Comparison of ENCODE assay signal across 8 cellular contexts in the genomic region with DNA sequence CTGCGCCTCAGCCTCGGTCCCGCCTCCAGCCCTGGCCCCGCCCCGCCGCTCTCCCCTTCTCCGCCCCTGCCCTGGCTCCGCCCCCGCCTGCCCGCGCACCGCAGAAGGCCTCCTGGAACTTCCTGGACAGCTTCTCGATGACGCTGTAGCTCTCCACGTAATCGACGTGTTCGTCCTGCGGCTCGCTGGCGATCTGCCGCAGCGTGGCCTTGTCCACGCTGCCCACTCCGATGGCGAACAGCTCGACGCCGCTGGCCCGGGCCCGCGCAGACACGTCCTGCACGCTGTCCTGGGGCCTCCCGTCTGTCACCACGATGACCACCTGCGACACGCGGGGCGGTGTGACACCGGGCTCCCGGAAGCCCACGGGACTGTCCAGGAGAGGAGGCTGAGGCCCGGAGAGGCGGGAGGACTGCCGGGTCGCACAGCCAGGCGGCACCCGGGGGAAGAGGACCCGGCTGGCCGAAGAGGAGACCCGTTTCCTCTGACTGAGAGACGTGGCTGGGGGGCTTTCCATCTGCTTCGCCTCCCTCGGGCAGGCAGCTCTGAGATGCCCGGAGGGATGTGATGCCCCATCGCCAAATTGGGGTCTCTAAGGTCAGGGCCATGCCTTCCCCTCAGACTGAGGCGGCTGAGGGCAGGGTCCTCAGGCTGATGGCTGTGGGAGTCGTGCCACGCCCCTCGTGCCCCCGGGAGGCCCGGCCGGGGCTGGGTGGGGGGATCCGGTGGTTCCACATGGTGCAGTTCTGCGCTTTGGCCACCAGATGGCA. TPM values are rescaled to one million over a fixed set of nuclear protein-coding genes. Genes with fewer than 3 reads are reported as not detected.
A peak's percentile ranks its signal among the peaks of the same experiment; 100 is the strongest.
DNase-seq lines count a peak whose midpoint lies in the region; ATAC-seq and TF ChIP-seq lines count a peak whose summit lies in the region.

No MANE protein-coding gene starts in this region.

- peak; percentile 93 for ATAC-seq in aorta (ENCODE audit: low FRiP score)

- no peaks in the 10 kb centered on the region for H3K9me2 ChIP-seq in MM.1S (replicated peaks; ENCODE audit: insufficient read depth, low read length)

- 0 out of 2 replicates have a peak, but pooled peaks cover 5% of the 10 kb centered on the region for H3K27me3 ChIP-seq in MM.1S (replicated peaks; ENCODE audit: insufficient read depth, low read length)
- H3K27me3 ChIP-seq in right atrium auricular region: no peaks in the 10 kb centered on the region
- no peaks in the 10 kb centered on the region for H3K27me3 ChIP-seq in rectal smooth muscle tissue (ENCODE audit: control insufficient read depth, insufficient read depth, low read length)
- no peaks in the 10 kb centered on the region for H3K27me3 ChIP-seq in aorta (ENCODE audit: control insufficient read depth in 1 of 2, insufficient read depth in 2 of 2, low read length in 1 of 2)

- peak; percentile 95 for TF ChIP-seq CTCF in GM10248 (IDR thresholded peaks at IDR 0.05; ENCODE audit: control extremely low read depth, extremely low read depth, low read depth, missing control alignments)
- TF ChIP-seq CTCF in MM.1S (IDR thresholded peaks at IDR 0.05; ENCODE audit: low read length): peak; percentile 96
- peak; percentile 99 for TF ChIP-seq CTCF in right atrium auricular region (IDR thresholded peaks at IDR 0.05)

- peak overlapping the region; percentile 100 for H3K4me2 ChIP-seq in MM.1S (ENCODE audit: low read depth, low read length)

- H4K20me1 ChIP-seq in MM.1S (ENCODE audit: insufficient read depth, low read length): no peaks in the 10 kb centered on the region

- DNase-seq in GM10248 (ENCODE audit: extremely low spot score) (peak; percentile 68), HCEC 1CT (peak; percentile 88), MM.1S (peak; percentile 95), T-helper 1 cell (peak; percentile 61 to 97 (median 75)), amniotic stem cell (lab: John Stamatoyannopoulos, UW) (peak; percentile 100), right atrium auricular region (ENCODE audit: low spot score) (peak; percentile 97), aorta (peak; percentile 95 to 99)

- WGBS in aorta, 2 donors: 1% methylated on average over 62 to 66 of the region's 66 CpGs

- H3K4me3 ChIP-seq in MM.1S (ENCODE audit: low read length) (peak overlapping the region; percentile 79), right atrium auricular region (peak overlapping the region; percentile 37 to 58), rectal smooth muscle tissue (ENCODE audit: low read length) (peak overlapping the region; percentile 61), aorta (ENCODE audit: low read length in 2 of 2) (peak overlapping the region in 1 of 2 donors; percentile 4)

- intact Hi-C loops in aorta (cut with DNase I): loop anchor here (1.0 to 5.0 kb wide), 3 partner anchors 60 to 1482 kb away; a partner anchor contains a TSS

- H3K9me3 ChIP-seq in MM.1S (replicated peaks; ENCODE audit: insufficient read depth, low read length) (no peaks in the 10 kb centered on the region), right atrium auricular region (peaks cover 0 to 7% of the 10 kb centered on the region in 2 donors), aorta (ENCODE audit: control insufficient read depth, low read length) (no peaks in the 10 kb centered on the region)

- H3K4me1 ChIP-seq in MM.1S (ENCODE audit: low read length) (peaks cover 7% of the 10 kb centered on the region), right atrium auricular region (peaks cover 0 to 13% of the 10 kb centered on the region in 2 donors), rectal smooth muscle tissue (ENCODE audit: control insufficient read depth, insufficient read depth, low read length) (peaks cover 8% of the 10 kb centered on the region), aorta (ENCODE audit: control insufficient read depth in 1 of 2, insufficient read depth in 2 of 2, low read length in 2 of 2) (no peaks in the 10 kb centered on the region)

- POLR2A ChIA-PET in GM10248 (lab: Yijun Ruan, JAX): interaction anchor here (0.6 to 2.1 kb wide), 6 partner anchors 10 to 346 kb away, joined by 3 to 8 read pairs (median 4); no protein-coding TSS in a partner anchor

- H3F3A ChIP-seq in MM.1S (ENCODE audit: insufficient read depth, low read length): no peaks in the 10 kb centered on the region

- H3K36me3 ChIP-seq in MM.1S (replicated peaks; ENCODE audit: insufficient read depth, low read length): no peaks in the 10 kb centered on the region
- H3K36me3 ChIP-seq in right atrium auricular region: no peaks in the 10 kb centered on the region
- no peaks in the 10 kb centered on the region for H3K36me3 ChIP-seq in rectal smooth muscle tissue (ENCODE audit: control insufficient read depth, insufficient read depth, low read length)
- H3K36me3 ChIP-seq in aorta (ENCODE audit: control insufficient read depth in 1 of 2, insufficient read depth in 2 of 2, low read length in 1 of 2): no peaks in the 10 kb centered on the region

- peak overlapping the region; percentile 85 for H3K27ac ChIP-seq in MM.1S (ENCODE audit: low read length)
- H3K27ac ChIP-seq in right atrium auricular region: peak overlapping the region; percentile 97 to 99
- peak overlapping the region; percentile 100 for H3K27ac ChIP-seq in rectal smooth muscle tissue (ENCODE audit: low read depth, low read length)
- H3K27ac ChIP-seq in aorta (ENCODE audit: low read depth in 1 of 2, low read length in 2 of 2): peak overlapping the region; percentile 62 to 89

- CTCF ChIA-PET in GM10248 (lab: Yijun Ruan, JAX): interaction anchor here (0.7 to 19.1 kb wide), 37 partner anchors 10 to 300 kb away, joined by 3 to 611 read pairs (median 8); a partner anchor contains a TSS

- H3K9ac ChIP-seq in MM.1S (ENCODE audit: low read length): peak overlapping the region; percentile 90
- H3K9ac ChIP-seq in rectal smooth muscle tissue (ENCODE audit: low read length): peak overlapping the region; percentile 53

- H2AFZ ChIP-seq in MM.1S (ENCODE audit: low read length): peak overlapping the region; percentile 59

- H3K79me2 ChIP-seq in MM.1S (ENCODE audit: low read length): no peaks in the 10 kb centered on the region

RNA-seq across cellular contexts. Expression of a gene that starts 4.6 kb away (rescaled TPM):
- not detected for total RNA-seq in right atrium auricular region
- total RNA-seq in aorta: under 1 TPM in 1 of 2 donors, not detected in 1; 0.42 TPM
- polyA plus RNA-seq in aorta: not detected

RNA-seq across cellular contexts. Expression of a gene that starts 38.8 kb away (rescaled TPM):
- 10 to 100 TPM; 17.4 to 62.8 TPM for total RNA-seq in right atrium auricular region
- total RNA-seq in aorta: 100 to 1,000 TPM; 114 to 116 TPM
- 100 to 1,000 TPM in 1 of 2 donors, 10 to 100 TPM in 1; 18.0 to 122 TPM for polyA plus RNA-seq in aorta
